Comparison of ENCODE assay signal across 1 cellular context in genomic region chr12:124573839-124574786, GRCh38.
TF ChIP-seq lines count a peak whose summit lies in the region.

No MANE protein-coding gene starts in this region.

TF ChIP-seq in WTC11, 78 proteins besides CTCF, POLR2A, EP300 and RAD21 (continued from another document):
- TF ChIP-seq ZNF281 (CRISPR knock-in tag; IDR thresholded peaks at IDR 0.05) (no peak), E2F1 (CRISPR knock-in tag; IDR thresholded peaks at IDR 0.05) (no peak), ZNF512 (CRISPR knock-in tag; IDR thresholded peaks at IDR 0.05; ENCODE audit: borderline replicate concordance) (no peak), CBFB (CRISPR knock-in tag; IDR thresholded peaks at IDR 0.05; ENCODE audit: low read depth) (no peak), ZNF396 (CRISPR knock-in tag; IDR thresholded peaks at IDR 0.05; ENCODE audit: borderline replicate concordance) (no peak), MLX (CRISPR knock-in tag; IDR thresholded peaks at IDR 0.05) (no peak), TP53 (CRISPR knock-in tag; IDR thresholded peaks at IDR 0.05) (no peak), ATF1 (CRISPR knock-in tag; IDR thresholded peaks at IDR 0.05) (no peak), TEAD4 (CRISPR knock-in tag; IDR thresholded peaks at IDR 0.05) (no peak), CREB1 (CRISPR knock-in tag; IDR thresholded peaks at IDR 0.05) (no peak), ETV6 (CRISPR knock-in tag; IDR thresholded peaks at IDR 0.05) (no peak), FOXJ3 (CRISPR knock-in tag; IDR thresholded peaks at IDR 0.05; ENCODE audit: borderline replicate concordance) (no peak)
